Comparison of ENCODE assay signal across 2 cellular contexts in genomic region chr2:96021142-96021541, GRCh38. TPM values are rescaled to one million over a fixed set of nuclear protein-coding genes. Genes with fewer than 3 reads are reported as not detected.
"Had no signal": no experiment of that assay in that cellular context is flagged by ENCODE, and none has a peak within 500 bp of the region (broad histone marks: within the 10 kb centered on the region; RNA-seq: fewer than 3 reads in every experiment).

No MANE protein-coding gene starts in this region.

RNA-seq across cellular contexts. Expression of gene GPAT2, which starts 13.6 kb away (rescaled TPM):
- total RNA-seq: progenitor cell of endocrine pancreas had no signal
- polyA plus RNA-seq: neural cell had no signal
